8 cellular contexts compared by ENCODE assay signal in genomic region chr15:74635228-74635627, GRCh38.
A peak's percentile ranks its signal among the peaks of the same experiment; 100 is the strongest.
DNase-seq lines count a peak whose midpoint lies in the region; ATAC-seq and TF ChIP-seq lines count a peak whose summit lies in the region.

No MANE protein-coding gene starts in this region.

- peaks cover 34% of the 10 kb centered on the region for H3K36me3 Mint-ChIP-seq in memory B cell

- H3K9me3 Mint-ChIP-seq in memory B cell = no peaks in the 10 kb centered on the region

- no peaks in the 10 kb centered on the region for H3K27me3 Mint-ChIP-seq in memory B cell

- ATAC-seq in GM18867 (IDR thresholded peaks at IDR 0.05; ENCODE audit: unreplicated experiment) (peak; percentile 52), memory B cell (ENCODE audit: low read depth) (peak; percentile 63), GM18519 (IDR thresholded peaks at IDR 0.05; ENCODE audit: low FRiP score, unreplicated experiment) (no peak)

- H3K27ac ChIP-seq in coronary artery = no peak overlapping the region

- DNase-seq in AG09319 (ENCODE audit: extremely low read depth, low read depth) (no peak), NCI-H524 (lab: John Stamatoyannopoulos, UW) (peak; percentile 61 to 78), coronary artery (ENCODE audit: low spot score) (peak; percentile 66), memory B cell (ENCODE audit: low spot score in 2 of 2) (peak; percentile 72 to 77)
- peak; percentile 74 for DNase-seq in activated CD4-positive, alpha-beta T cell treated with anti-CD3 and anti-CD28 coated beads, Interleukin-2, amount 50 U/mL, for 1 hour
- peak; percentile 42 to 45 for DNase-seq in stimulated activated CD8-positive, alpha-beta memory T cell treated with anti-CD3 and anti-CD28 coated beads, Interleukin-15, amount 100 ng/mL, for 48 hours (ENCODE audit: low read depth in 2 of 2)

- no peak overlapping the region for H3K4me3 ChIP-seq in coronary artery

- peaks cover 20% of the 10 kb centered on the region for H3K4me1 Mint-ChIP-seq in memory B cell

- H3K27ac Mint-ChIP-seq in memory B cell = peak overlapping the region; percentile 22

- H3K4me3 Mint-ChIP-seq in memory B cell = no peak overlapping the region

- TF ChIP-seq CTCF in AG09319 (IDR thresholded peaks at IDR 0.05; ENCODE audit: low read depth, low read length) (peak; percentile 88), coronary artery (IDR thresholded peaks at IDR 0.05) (peak; percentile 64)
